16 cellular contexts compared by ENCODE assay signal in the genomic region with DNA sequence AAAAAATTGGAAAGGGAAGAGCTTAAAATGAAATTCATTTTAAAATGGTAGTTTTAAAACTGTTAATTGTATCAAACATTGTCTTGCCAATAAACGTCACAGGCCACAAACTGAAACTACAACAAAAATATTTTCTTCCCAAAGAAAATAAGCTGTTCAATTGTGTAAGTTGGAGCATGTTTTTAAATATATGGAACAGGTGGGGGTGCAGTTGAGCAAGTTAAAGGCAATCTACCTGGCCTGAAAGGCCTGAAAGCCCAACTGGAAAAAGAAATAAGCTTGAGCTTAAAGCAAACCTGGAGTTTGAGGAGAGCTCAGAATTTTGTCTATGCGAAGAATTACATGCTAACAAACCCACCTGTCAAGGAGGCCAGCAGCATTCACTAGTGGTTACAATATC.
DNase-seq lines count a peak whose midpoint lies in the region; ATAC-seq and TF ChIP-seq lines count a peak whose summit lies in the region.
"Had no signal": no experiment of that assay in that cellular context is flagged by ENCODE, and none has a peak within 500 bp of the region (broad histone marks: within the 10 kb centered on the region; RNA-seq: fewer than 3 reads in every experiment).

No MANE protein-coding gene starts in this region.

- H3K27ac ChIP-seq in OCI-LY3 (ENCODE audit: low read length), result no peak overlapping the region
- H3K27ac ChIP-seq in mesendoderm (ENCODE audit: low read depth, low read length), result no peak overlapping the region
- H3K27ac ChIP-seq: vagina had no signal

- TF ChIP-seq CTCF in OCI-LY3 (IDR thresholded peaks at IDR 0.05; ENCODE audit: low read depth, low read length), result 0 out of 2 replicates have a peak, but pooled peaks have one; percentile 7

- no peak overlapping the region for H3K4me3 ChIP-seq in OCI-LY3 (ENCODE audit: low read length)
- no peak overlapping the region for H3K4me3 ChIP-seq in mesendoderm (ENCODE audit: low read length)
- H3K4me3 ChIP-seq: esophagus squamous epithelium, vagina had no signal

- no peak overlapping the region for H3K4me3 Mint-ChIP-seq in stimulated activated naive CD8-positive, alpha-beta T cell treated with anti-CD3 and anti-CD28 coated beads, Interleukin-15, amount 100 ng/mL, for 72 hours
- H3K4me3 Mint-ChIP-seq: activated naive CD4-positive, alpha-beta T cell treated with anti-CD3 and anti-CD28 coated beads, Interleukin-2, amount 50 U/mL, for 24 hours; CD8-positive, alpha-beta memory T cell; memory B cell had no signal

- H4K5ac ChIP-seq in mesendoderm (ENCODE audit: low read length), result no peak overlapping the region

- H3K9ac ChIP-seq in OCI-LY3 (ENCODE audit: low read length), result no peak overlapping the region
- H3K9ac ChIP-seq in mesendoderm (ENCODE audit: low read length), result no peak overlapping the region

- H3K27me3 Mint-ChIP-seq in stimulated activated naive CD8-positive, alpha-beta T cell treated with anti-CD3 and anti-CD28 coated beads, Interleukin-15, amount 100 ng/mL, for 72 hours, result no peaks in the 10 kb centered on the region
- H3K27me3 Mint-ChIP-seq: CD8-positive, alpha-beta memory T cell had no signal

- H3K36me3 ChIP-seq in OCI-LY3 (replicated peaks; ENCODE audit: low read depth, low read length), result no peaks in the 10 kb centered on the region
- no peaks in the 10 kb centered on the region for H3K36me3 ChIP-seq in mesendoderm (ENCODE audit: control insufficient read depth, insufficient read depth, low read length)
- H3K36me3 ChIP-seq: esophagus squamous epithelium, vagina had no signal

- H3K27me3 ChIP-seq in OCI-LY3 (ENCODE audit: low read depth, low read length), result no peaks in the 10 kb centered on the region
- no peaks in the 10 kb centered on the region for H3K27me3 ChIP-seq in mesendoderm (ENCODE audit: insufficient read depth, low read length, poor library complexity)
- H3K27me3 ChIP-seq: esophagus squamous epithelium, vagina had no signal

- H2AK5ac ChIP-seq in mesendoderm (ENCODE audit: low read length), result no peak overlapping the region

- H2BK15ac ChIP-seq in mesendoderm (replicated peaks; ENCODE audit: low read depth), result no peak overlapping the region

- DNase-seq in HCEC 1CT (peak; percentile 17), dermis blood vessel endothelial cell (peak; percentile 5), mesendoderm (peak; percentile 22), T-helper 1 cell (no peak)
- no peak for DNase-seq in stimulated activated naive CD8-positive, alpha-beta T cell treated with anti-CD3 and anti-CD28 coated beads, Interleukin-15, amount 100 ng/mL, for 72 hours
- DNase-seq: activated CD4-positive, CD25-positive, alpha-beta regulatory T cell; CD8-positive, alpha-beta memory T cell; esophagus squamous epithelium; Karpas-422; NCI-H2081 treated with DMSO at 0.1 percent for 48 hours; stimulated activated naive CD4-positive, alpha-beta T cell treated with Interleukin-2 at 50 U/mL for 16 hours had no signal

- H2BK5ac ChIP-seq in mesendoderm (ENCODE audit: low read length), result no peak overlapping the region

- H3K4me1 Mint-ChIP-seq in stimulated activated naive CD8-positive, alpha-beta T cell treated with anti-CD3 and anti-CD28 coated beads, Interleukin-15, amount 100 ng/mL, for 72 hours, result no peaks in the 10 kb centered on the region
- H3K4me1 Mint-ChIP-seq: activated naive CD4-positive, alpha-beta T cell treated with anti-CD3 and anti-CD28 coated beads, Interleukin-2, amount 50 U/mL, for 24 hours; CD8-positive, alpha-beta memory T cell; memory B cell had no signal

- no peak overlapping the region for H3K27ac Mint-ChIP-seq in stimulated activated naive CD8-positive, alpha-beta T cell treated with anti-CD3 and anti-CD28 coated beads, Interleukin-15, amount 100 ng/mL, for 72 hours
- H3K27ac Mint-ChIP-seq: activated naive CD4-positive, alpha-beta T cell treated with anti-CD3 and anti-CD28 coated beads, Interleukin-2, amount 50 U/mL, for 24 hours; CD8-positive, alpha-beta memory T cell; memory B cell had no signal

- WGBS in mesendoderm (ENCODE audit: extremely low coverage, insufficient coverage, low lambda C conversion rate), result no CpG with 5 or more reads among the region's 2 CpGs

- H3K9me3 Mint-ChIP-seq in stimulated activated naive CD8-positive, alpha-beta T cell treated with anti-CD3 and anti-CD28 coated beads, Interleukin-15, amount 100 ng/mL, for 72 hours, result peaks cover 3 to 7% of the 10 kb centered on the region in 2 donors
- H3K9me3 Mint-ChIP-seq: activated naive CD4-positive, alpha-beta T cell treated with anti-CD3 and anti-CD28 coated beads, Interleukin-2, amount 50 U/mL, for 24 hours had no signal

- no peak overlapping the region for H3K18ac ChIP-seq in mesendoderm (ENCODE audit: low read length)

- no peaks in the 10 kb centered on the region for H3K9me3 ChIP-seq in OCI-LY3 (ENCODE audit: insufficient read depth, low read length)
- H3K9me3 ChIP-seq: esophagus squamous epithelium, vagina had no signal

- H3K56ac ChIP-seq in mesendoderm (ENCODE audit: low read length), result no peak overlapping the region

- no peaks in the 10 kb centered on the region for H4K20me1 ChIP-seq in OCI-LY3 (ENCODE audit: insufficient read depth, low read length)

- no peaks in the 10 kb centered on the region for H3K79me2 ChIP-seq in OCI-LY3 (ENCODE audit: low read length)
- no peaks in the 10 kb centered on the region for H3K79me2 ChIP-seq in mesendoderm (ENCODE audit: control insufficient read depth, insufficient read depth, low read length)

- no peak overlapping the region for H3K4ac ChIP-seq in mesendoderm (ENCODE audit: low read depth, low read length)

- no peaks in the 10 kb centered on the region for H3K79me1 ChIP-seq in mesendoderm (ENCODE audit: low read length)

- no peak overlapping the region for H2AFZ ChIP-seq in OCI-LY3 (ENCODE audit: low read depth, low read length)

- no peaks in the 10 kb centered on the region for H3K4me1 ChIP-seq in OCI-LY3 (ENCODE audit: low read length)
- no peaks in the 10 kb centered on the region for H3K4me1 ChIP-seq in mesendoderm (ENCODE audit: control insufficient read depth, low read depth, low read length)

- no peak for ATAC-seq in stimulated activated naive CD8-positive, alpha-beta T cell treated with anti-CD3 and anti-CD28 coated beads, Interleukin-15, amount 100 ng/mL, for 72 hours
- no peak for ATAC-seq in GM21515 (IDR thresholded peaks at IDR 0.05; ENCODE audit: unreplicated experiment)

- no peak overlapping the region for H3K23ac ChIP-seq in mesendoderm (ENCODE audit: low read length)

- no peak overlapping the region for H4K8ac ChIP-seq in mesendoderm (ENCODE audit: low read depth, low read length)

- H3K4me2 ChIP-seq in OCI-LY3 (ENCODE audit: low read length), result no peak overlapping the region
- H3K4me2 ChIP-seq in mesendoderm (ENCODE audit: low read length), result no peak overlapping the region

- H2BK120ac ChIP-seq in mesendoderm (ENCODE audit: low read depth, low read length), result no peak overlapping the region

Comparison
In these comparisons a context has a peak if more than half of its experiments do, and no peak if none do; other contexts are left out.
1. DNase-seq: peak in HCEC 1CT (single experiment), dermis blood vessel endothelial cell (single experiment) and mesendoderm (single experiment); none in stimulated activated naive CD8-positive, alpha-beta T cell treated with anti-CD3 and anti-CD28 coated beads, Interleukin-15, amount 100 ng/mL, for 72 hours (0 of 2) and T-helper 1 cell (0 of 5).